Comparison of ENCODE assay signal across 8 cellular contexts in genomic region chr19:37505958-37506386, GRCh38. TPM values are rescaled to one million over a fixed set of nuclear protein-coding genes. Genes with fewer than 3 reads are reported as not detected.
DNase-seq lines count a peak whose midpoint lies in the region; ATAC-seq, FAIRE-seq and TF ChIP-seq lines count a peak whose summit lies in the region.

No MANE protein-coding gene starts in this region.

- peaks cover 10% of the 10 kb centered on the region for H3K79me2 ChIP-seq in ACC112 (ENCODE audit: control insufficient read depth, insufficient read depth, low read length, unreplicated experiment)

- no peak for DNase-seq in HFF-Myc (ENCODE audit: extremely low read depth, low read depth)
- no peak for DNase-seq in bronchial epithelial cell (ENCODE audit: low read depth)
- no peak for DNase-seq in T-helper 9 cell
- DNase-seq in AG20443 (ENCODE audit: low spot score) = no peak
- no peak for DNase-seq in GM13976 (ENCODE audit: low spot score)

- in situ Hi-C loops in GM13976 (cut with MboI; ENCODE audit: low sequenced_read_pairs, unreplicated experiment) = no loop called here

- H3K27ac ChIP-seq in ACC112 (ENCODE audit: low read depth, low read length) = peak overlapping the region; percentile 75

- H3K27me3 ChIP-seq in ACC112 (ENCODE audit: insufficient read depth, low read length) (no peaks in the 10 kb centered on the region), bronchial epithelial cell (ENCODE audit: control insufficient read depth, insufficient read depth, low read length) (no peaks in the 10 kb centered on the region), mononuclear cell (ENCODE audit: insufficient read depth, low read length) (no peaks in the 10 kb centered on the region)

- H3K36me3 ChIP-seq in ACC112 (ENCODE audit: insufficient read depth, low read length) (peaks cover 5% of the 10 kb centered on the region; the same call in 1 of the 2 replicates), bronchial epithelial cell (ENCODE audit: control insufficient read depth, insufficient read depth, low read length) (no peaks in the 10 kb centered on the region)

- no peak for FAIRE-seq in bronchial epithelial cell (lab: Jason Lieb, UNC)

- peak overlapping the region; percentile 60 for H2AFZ ChIP-seq in ACC112 (ENCODE audit: low read length, unreplicated experiment)

- H3K4me1 ChIP-seq in ACC112 (ENCODE audit: control insufficient read depth, insufficient read depth, low read length, unreplicated experiment) (no peaks in the 10 kb centered on the region), mononuclear cell (ENCODE audit: insufficient read depth, low read length) (peaks cover 18% of the 10 kb centered on the region)

- TF ChIP-seq CTCF in HFF-Myc (IDR thresholded peaks at IDR 0.05; ENCODE audit: low read depth, low read length, missing control alignments) (no peak), bronchial epithelial cell (IDR thresholded peaks at IDR 0.05; ENCODE audit: insufficient read depth, low read length, severe bottlenecking) (no peak), GM13976 (IDR thresholded peaks at IDR 0.05; ENCODE audit: borderline replicate concordance, control extremely low read depth, extremely low read depth, insufficient read depth, missing control alignments) (no peak)

- peaks cover 6% of the 10 kb centered on the region for H3K9me3 ChIP-seq in mononuclear cell (ENCODE audit: low read depth, low read length)

- peak overlapping the region; percentile 85 for H3K4me3 ChIP-seq in ACC112 (ENCODE audit: low read depth, low read length)
- peak overlapping the region; percentile 29 for H3K4me3 ChIP-seq in HFF-Myc (replicated peaks; ENCODE audit: low read depth, low read length)
- peak overlapping the region; percentile 67 for H3K4me3 ChIP-seq in bronchial epithelial cell (ENCODE audit: low read depth, low read length)
- peak overlapping the region; percentile 57 for H3K4me3 ChIP-seq in mononuclear cell (ENCODE audit: low read length)

- no peak for ATAC-seq in HG03175 (IDR thresholded peaks at IDR 0.05; ENCODE audit: unreplicated experiment)

RNA-seq across cellular contexts. Expression of gene ZNF793, which starts 0.8 kb away (rescaled TPM):
- 1.8 and 3.6 TPM in 2 replicates for total RNA-seq in bronchial epithelial cell
- 2.8 TPM for total RNA-seq in mononuclear cell

RNA-seq across cellular contexts. Expression of gene ZNF570, which starts 36.8 kb away (rescaled TPM):
- total RNA-seq in bronchial epithelial cell (4.4 and 5.8 TPM in 2 replicates), mononuclear cell (13.5 TPM)

RNA-seq across cellular contexts. Expression of gene ZNF569, which starts 38.7 kb away (rescaled TPM):
- 2.6 and 2.8 TPM in 2 replicates for total RNA-seq in bronchial epithelial cell
- 6.0 TPM for total RNA-seq in mononuclear cell

Comparison
In these comparisons a context has a peak if more than half of its experiments do, and no peak if none do; other contexts are left out.
1. H3K4me3 ChIP-seq: peak in every context shown above with its lines; median percentile 85 in ACC112; 67 in bronchial epithelial cell; 57 in mononuclear cell; 29 in HFF-Myc.